In the genomic region with DNA sequence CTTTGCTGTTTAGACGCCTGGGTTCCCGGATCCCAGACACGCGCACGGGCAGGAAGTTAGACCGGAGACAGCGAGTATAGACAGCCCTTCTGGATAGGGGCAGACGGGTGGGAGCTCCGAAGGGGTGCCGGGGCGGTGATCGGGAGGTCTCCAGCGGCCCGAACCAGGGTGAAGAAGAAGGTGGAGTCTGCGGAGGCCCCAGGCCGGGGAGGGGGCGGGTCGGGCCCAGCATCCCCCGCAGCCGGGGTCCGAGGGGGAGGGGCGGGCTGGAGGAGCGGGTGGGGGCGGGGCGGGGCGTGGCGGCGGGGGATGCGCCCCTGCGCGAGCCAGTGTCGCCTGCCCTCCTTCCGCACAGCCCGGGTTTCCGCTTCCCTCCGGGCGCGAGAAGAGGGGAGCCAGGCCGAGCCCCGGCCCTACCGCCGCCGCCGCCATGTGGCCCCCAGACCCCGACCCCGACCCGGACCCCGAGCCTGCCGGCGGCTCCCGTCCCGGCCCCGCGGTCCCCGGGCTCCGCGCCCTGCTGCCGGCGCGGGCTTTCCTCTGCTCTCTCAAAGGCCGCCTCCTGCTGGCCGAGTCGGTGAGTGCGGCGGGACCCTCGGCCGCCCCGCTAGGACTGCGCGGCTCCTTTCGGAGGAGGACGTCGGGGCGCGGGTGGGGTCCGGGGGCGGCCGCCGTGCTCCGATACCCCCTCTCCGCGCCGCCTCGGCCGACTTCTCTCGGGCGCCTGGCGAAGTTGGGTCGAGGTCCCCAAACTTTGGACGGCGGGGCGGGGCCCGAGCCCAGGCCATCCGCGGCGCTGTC, we compare ENCODE assay signal across 8 cellular contexts. TPM values are rescaled to one million over a fixed set of nuclear protein-coding genes. Genes with fewer than 3 reads are reported as not detected.
DNase-seq lines count a peak whose midpoint lies in the region; ATAC-seq, FAIRE-seq and TF ChIP-seq lines count a peak whose summit lies in the region.

A gene with protein sequence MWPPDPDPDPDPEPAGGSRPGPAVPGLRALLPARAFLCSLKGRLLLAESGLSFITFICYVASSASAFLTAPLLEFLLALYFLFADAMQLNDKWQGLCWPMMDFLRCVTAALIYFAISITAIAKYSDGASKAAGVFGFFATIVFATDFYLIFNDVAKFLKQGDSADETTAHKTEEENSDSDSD (plus strand): TSS at position 329 of the 801 bp plus-strand sequence. CDS start 102 bp downstream, at position 431.

- H3K4me3 ChIP-seq in AG04449 (ENCODE audit: low read depth, low read length): peak within 1 kb of the TSS; percentile 69
- H3K4me3 ChIP-seq in tibial nerve: peak within 1 kb of the TSS; percentile 77 to 99 (median 89)

- H3K4me3 Mint-ChIP-seq in osteocyte (ENCODE audit: unreplicated experiment): peak within 1 kb of the TSS; percentile 93

- H3K36me3 ChIP-seq in tibial nerve: peaks cover 0 to 8% (median 0%) of the 10 kb centered on the region in 3 donors

- H3K27ac ChIP-seq in RWPE1: peak within 1 kb of the TSS; percentile 88
- peak within 1 kb of the TSS; percentile 91 to 98 (median 96) for H3K27ac ChIP-seq in tibial nerve

- FAIRE-seq in frontal cortex (lab: Jason Lieb, UNC): no peak

- H3K9me3 ChIP-seq in tibial nerve: no peaks in the 10 kb centered on the region

- peaks cover 0 to 60% (median 15%) of the 10 kb centered on the region in 4 donors for H3K4me1 ChIP-seq in tibial nerve

- no peaks in the 10 kb centered on the region for H3K27me3 ChIP-seq in tibial nerve

- ATAC-seq in GM18861 (IDR thresholded peaks at IDR 0.05; ENCODE audit: unreplicated experiment): peak; percentile 35
- ATAC-seq in HG03439 (IDR thresholded peaks at IDR 0.05; ENCODE audit: unreplicated experiment): peak; percentile 53

- peak in 1 of 2 donors; percentile 8 for TF ChIP-seq EP300 in tibial nerve (IDR thresholded peaks at IDR 0.05)

- WGBS in tibial nerve, 2 donors: 0 to 1% methylated on average over 25 to 30 of the region's 96 CpGs

- H3K27ac Mint-ChIP-seq in osteocyte (ENCODE audit: unreplicated experiment): peak within 1 kb of the TSS; percentile 94

- no peaks in the 10 kb centered on the region for H3K9me3 Mint-ChIP-seq in osteocyte (ENCODE audit: unreplicated experiment)

- peaks cover 1% of the 10 kb centered on the region for H3K36me3 Mint-ChIP-seq in osteocyte (ENCODE audit: unreplicated experiment)

- no peak for DNase-seq in AG04449 (ENCODE audit: low read depth, low spot score)
- DNase-seq in RWPE1 (ENCODE audit: low spot score): peak; percentile 41
- peak; percentile 91 for DNase-seq in activated effector memory CD4-positive, alpha-beta T cell treated with anti-CD3 and anti-CD28 coated beads, Interleukin-2, amount 50 U/mL, for 16 hours
- peak; percentile 70 to 73 for DNase-seq in frontal cortex (ENCODE audit: low spot score in 2 of 2)
- DNase-seq in osteocyte (ENCODE audit: extremely low spot score, unreplicated experiment): peak; percentile 94
- peak; percentile 59 to 64 for DNase-seq in tibial nerve (ENCODE audit: low spot score in 2 of 2)

- peaks cover 38% of the 10 kb centered on the region for H3K4me1 Mint-ChIP-seq in osteocyte (ENCODE audit: unreplicated experiment)

- TF ChIP-seq CTCF in AG04449 (IDR thresholded peaks at IDR 0.05; ENCODE audit: insufficient read depth, low read length, missing control alignments): peak; percentile 86
- TF ChIP-seq CTCF in RWPE1 (conservative IDR thresholded peaks at IDR 0.05; ENCODE audit: low read depth): peak; percentile 81
- TF ChIP-seq CTCF in osteocyte (IDR thresholded peaks at IDR 0.05): peak; percentile 95
- peak; percentile 77 to 97 (median 92) for TF ChIP-seq CTCF in tibial nerve (IDR thresholded peaks at IDR 0.05)

- TF ChIP-seq POLR2A in tibial nerve (IDR thresholded peaks at IDR 0.05): peak in 1 of 2 donors; percentile 16

- H3K27me3 Mint-ChIP-seq in osteocyte (ENCODE audit: unreplicated experiment): no peaks in the 10 kb centered on the region

- POLR2A ChIA-PET in AG04449 (lab: Yijun Ruan, JAX): interaction anchor here (0.6 to 1.0 kb wide), 3 partner anchors 14 to 89 kb away, joined by 3 to 6 read pairs (median 3); no protein-coding TSS in a partner anchor
- POLR2A ChIA-PET in RWPE1 (lab: Yijun Ruan, JAX; ENCODE audit: low non-redundant PET): no interaction called here

- CTCF ChIA-PET in AG04449 (lab: Yijun Ruan, JAX) (interaction anchor here (0.7 to 3.4 kb wide), 13 partner anchors 9 to 268 kb away, joined by 3 to 24 read pairs (median 3); no protein-coding TSS in a partner anchor), RWPE1 (lab: Yijun Ruan, JAX) (interaction anchor here (0.6 to 0.7 kb wide), 3 partner anchors 56 to 186 kb away, joined by 3 read pairs; no protein-coding TSS in a partner anchor)

RNA-seq across cellular contexts. Expression of the gene that starts here (rescaled TPM):
- total RNA-seq in frontal cortex (3.3 TPM), osteocyte (96.3 and 104 TPM in 2 replicates), tibial nerve (10 to 100 TPM; 19.3 to 43.9 (median 38.5) TPM)
